ENCODE assay signal across 1 cellular context in the genomic region with DNA sequence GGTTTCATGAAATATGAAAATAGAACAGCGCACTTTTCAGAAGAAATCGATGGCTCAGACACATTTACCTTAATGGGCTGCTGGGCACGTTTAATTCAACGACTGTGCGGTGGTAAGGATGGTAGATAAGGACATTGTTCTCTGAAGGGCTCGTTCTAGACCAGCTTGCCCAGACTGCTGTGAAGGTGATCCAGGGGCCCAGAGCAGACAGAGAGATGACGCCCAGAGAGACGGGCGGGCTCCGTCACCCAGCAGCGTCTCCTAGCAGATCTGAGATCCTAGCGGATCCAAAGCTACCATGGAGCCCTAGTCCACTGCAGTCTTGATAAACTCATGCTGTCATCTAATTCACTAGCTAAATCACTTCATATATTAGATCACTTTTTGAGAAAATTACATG.
TF ChIP-seq lines count a peak whose summit lies in the region.

No MANE protein-coding gene starts in this region.

TF ChIP-seq in IMR-90, 13 proteins besides CTCF, POLR2A, EP300 and RAD21:
- TF ChIP-seq MXI1 (IDR thresholded peaks at IDR 0.05; ENCODE audit: borderline replicate concordance, low read depth, low read length), result no peak
- TF ChIP-seq FOS (IDR thresholded peaks at IDR 0.05; ENCODE audit: low read depth, low read length), result no peak
- TF ChIP-seq BHLHE40 (IDR thresholded peaks at IDR 0.05; ENCODE audit: low read depth, low read length), result no peak
- no peak for TF ChIP-seq RFX5 (IDR thresholded peaks at IDR 0.05; ENCODE audit: low read depth, low read length)
- no peak for TF ChIP-seq CHD1 (IDR thresholded peaks at IDR 0.05; ENCODE audit: low read depth, low read length)
- TF ChIP-seq, protein P1, sequence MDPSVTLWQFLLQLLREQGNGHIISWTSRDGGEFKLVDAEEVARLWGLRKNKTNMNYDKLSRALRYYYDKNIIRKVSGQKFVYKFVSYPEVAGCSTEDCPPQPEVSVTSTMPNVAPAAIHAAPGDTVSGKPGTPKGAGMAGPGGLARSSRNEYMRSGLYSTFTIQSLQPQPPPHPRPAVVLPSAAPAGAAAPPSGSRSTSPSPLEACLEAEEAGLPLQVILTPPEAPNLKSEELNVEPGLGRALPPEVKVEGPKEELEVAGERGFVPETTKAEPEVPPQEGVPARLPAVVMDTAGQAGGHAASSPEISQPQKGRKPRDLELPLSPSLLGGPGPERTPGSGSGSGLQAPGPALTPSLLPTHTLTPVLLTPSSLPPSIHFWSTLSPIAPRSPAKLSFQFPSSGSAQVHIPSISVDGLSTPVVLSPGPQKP (IDR thresholded peaks at IDR 0.05; ENCODE audit: borderline replicate concordance, low read depth, low read length), result no peak
- no peak for TF ChIP-seq CEBPB (IDR thresholded peaks at IDR 0.05; ENCODE audit: low read depth, low read length)
- no peak for TF ChIP-seq MAFK (IDR thresholded peaks at IDR 0.05; ENCODE audit: low read depth, low read length)
- TF ChIP-seq NFE2L2 (IDR thresholded peaks at IDR 0.05; ENCODE audit: low read depth, low read length), result no peak
- no peak for TF ChIP-seq MAZ (IDR thresholded peaks at IDR 0.05; ENCODE audit: borderline replicate concordance, low read depth, low read length)
- TF ChIP-seq, protein P2, sequence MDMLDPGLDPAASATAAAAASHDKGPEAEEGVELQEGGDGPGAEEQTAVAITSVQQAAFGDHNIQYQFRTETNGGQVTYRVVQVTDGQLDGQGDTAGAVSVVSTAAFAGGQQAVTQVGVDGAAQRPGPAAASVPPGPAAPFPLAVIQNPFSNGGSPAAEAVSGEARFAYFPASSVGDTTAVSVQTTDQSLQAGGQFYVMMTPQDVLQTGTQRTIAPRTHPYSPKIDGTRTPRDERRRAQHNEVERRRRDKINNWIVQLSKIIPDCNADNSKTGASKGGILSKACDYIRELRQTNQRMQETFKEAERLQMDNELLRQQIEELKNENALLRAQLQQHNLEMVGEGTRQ (IDR thresholded peaks at IDR 0.05; ENCODE audit: low read depth, low read length), result no peak
- no peak for TF ChIP-seq SMC3 (IDR thresholded peaks at IDR 0.05; ENCODE audit: low read depth, low read length)
- TF ChIP-seq RCOR1 (IDR thresholded peaks at IDR 0.05; ENCODE audit: insufficient replicate concordance, low read length), result no peak
